Comparison of ENCODE assay signal across 1 cellular context in genomic region chr21:42677339-42678117, GRCh38.
TF ChIP-seq lines count a peak whose summit lies in the region.

No MANE protein-coding gene starts in this region.

TF ChIP-seq in HEK293, 187 proteins besides CTCF, POLR2A, EP300 and RAD21 (continued from another document and continues in another):
- TF ChIP-seq AEBP2 (tag by site-specific recombination; IDR thresholded peaks at IDR 0.05; ENCODE audit: borderline replicate concordance) (no peak), ZNF416 (tag by site-specific recombination; IDR thresholded peaks at IDR 0.05) (no peak), ZNF48 (tag by site-specific recombination; IDR thresholded peaks at IDR 0.05) (no peak), ZFP69B (tag by site-specific recombination; IDR thresholded peaks at IDR 0.05) (no peak), ZBTB17 (tag by site-specific recombination; IDR thresholded peaks at IDR 0.05) (peak; percentile 78; the same call in 1 of the 2 replicates), ZBTB21 (tag by site-specific recombination; IDR thresholded peaks at IDR 0.05) (no peak), MEIS1 (CRISPR knock-in tag; IDR thresholded peaks at IDR 0.05; ENCODE audit: borderline replicate concordance) (no peak), ZBTB7A (tag by site-specific recombination; IDR thresholded peaks at IDR 0.05; ENCODE audit: low read depth) (no peak), ZNF518A (tag by site-specific recombination; conservative IDR thresholded peaks at IDR 0.05; ENCODE audit: low read depth) (no peak), ZNF366 (tag by site-specific recombination; conservative IDR thresholded peaks at IDR 0.05) (no peak), ZNF18 (tag by site-specific recombination; IDR thresholded peaks at IDR 0.05) (no peak), REPIN1 (tag by site-specific recombination; IDR thresholded peaks at IDR 0.05; ENCODE audit: low read depth) (no peak), REST (tag by site-specific recombination; IDR thresholded peaks at IDR 0.05) (no peak), SP2 (tag by site-specific recombination; IDR thresholded peaks at IDR 0.05) (no peak), ZSCAN23 (tag by site-specific recombination; IDR thresholded peaks at IDR 0.05) (no peak), ZFP37 (tag by site-specific recombination; IDR thresholded peaks at IDR 0.05) (no peak), ZNF148 (tag by site-specific recombination; IDR thresholded peaks at IDR 0.05; ENCODE audit: borderline replicate concordance) (no peak), ZNF701 (tag by site-specific recombination; IDR thresholded peaks at IDR 0.05) (no peak), GLIS1 (tag by site-specific recombination; IDR thresholded peaks at IDR 0.05) (no peak), ZNF121 (tag by site-specific recombination; IDR thresholded peaks at IDR 0.05) (peak; percentile 99), KLF9 (tag by site-specific recombination; IDR thresholded peaks at IDR 0.05; ENCODE audit: low read depth) (peak; percentile 17; the same call in 1 of the 2 replicates), ZNF561 (tag by site-specific recombination; IDR thresholded peaks at IDR 0.05; ENCODE audit: borderline replicate concordance) (peak; percentile 87; the same call in 1 of the 2 replicates), KLF10 (tag by site-specific recombination; IDR thresholded peaks at IDR 0.05) (no peak), ZNF488 (tag by site-specific recombination; IDR thresholded peaks at IDR 0.05) (no peak), ZNF133 (tag by site-specific recombination; IDR thresholded peaks at IDR 0.05) (no peak), TRIM28 (IDR thresholded peaks at IDR 0.05; ENCODE audit: borderline replicate concordance, low read length) (no peak), ZNF24 (tag by site-specific recombination; IDR thresholded peaks at IDR 0.05) (no peak), ZNF624 (tag by site-specific recombination; IDR thresholded peaks at IDR 0.05) (0 out of 2 replicates have a peak, but pooled peaks have one; percentile 77), ZNF664 (tag by site-specific recombination; IDR thresholded peaks at IDR 0.05) (no peak), ZNF184 (tag by site-specific recombination; IDR thresholded peaks at IDR 0.05) (peak; percentile 89; the same call in 1 of the 2 replicates), PRDM6 (tag by site-specific recombination; IDR thresholded peaks at IDR 0.05) (0 out of 2 replicates have a peak, but pooled peaks have one; percentile 18), ZNF426 (tag by site-specific recombination; IDR thresholded peaks at IDR 0.05) (no peak), ZNF280C (tag by site-specific recombination; IDR thresholded peaks at IDR 0.05) (no peak), ZFP41 (tag by site-specific recombination; IDR thresholded peaks at IDR 0.05; ENCODE audit: borderline replicate concordance) (no peak), KLF8 (tag by site-specific recombination; IDR thresholded peaks at IDR 0.05) (no peak), ZNF629 (tag by site-specific recombination; IDR thresholded peaks at IDR 0.05) (no peak), ZNF513 (tag by site-specific recombination; IDR thresholded peaks at IDR 0.05) (no peak)
